Comparison of ENCODE assay signal across 9 cellular contexts in the genomic region with DNA sequence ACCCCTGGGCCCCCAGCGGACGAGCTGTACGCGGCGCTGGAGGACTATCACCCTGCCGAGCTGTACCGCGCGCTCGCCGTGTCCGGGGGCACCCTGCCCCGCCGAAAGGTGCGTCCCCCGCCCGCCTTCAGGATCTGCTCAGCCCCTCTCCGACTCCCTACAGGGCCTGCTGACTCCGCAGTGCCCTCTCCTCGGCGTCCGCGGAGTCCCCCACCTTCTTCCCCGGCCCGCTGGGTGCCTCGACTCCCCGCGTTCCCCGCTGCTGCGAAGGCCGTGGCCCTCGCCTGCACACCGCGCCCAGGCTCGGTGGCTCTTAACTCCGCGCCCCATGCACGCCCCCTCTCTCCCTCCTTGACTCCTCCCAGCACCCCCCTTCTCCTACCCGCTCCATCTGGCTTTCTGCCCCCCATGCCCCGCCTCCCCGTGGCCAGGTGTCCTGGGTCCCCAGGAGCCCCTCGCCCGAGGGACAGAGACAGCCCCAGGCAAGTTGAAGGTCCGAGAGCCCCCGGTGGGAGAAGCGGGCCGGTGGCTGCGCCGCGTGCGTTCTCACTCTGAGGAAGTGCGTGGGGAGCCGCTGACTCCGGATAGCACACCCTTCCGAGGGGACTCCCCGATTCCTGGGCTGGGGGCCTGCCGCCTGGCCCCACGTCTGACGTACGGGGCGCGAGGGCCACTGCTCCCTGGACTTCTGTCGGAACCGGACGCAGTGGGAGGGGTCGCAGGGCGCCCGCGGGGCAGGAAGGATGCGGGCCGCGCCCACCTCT. TPM values are rescaled to one million over a fixed set of nuclear protein-coding genes. Genes with fewer than 3 reads are reported as not detected.
DNase-seq lines count a peak whose midpoint lies in the region; ATAC-seq and TF ChIP-seq lines count a peak whose summit lies in the region.
"Had no signal": no experiment of that assay in that cellular context is flagged by ENCODE, and none has a peak within 500 bp of the region (broad histone marks: within the 10 kb centered on the region; RNA-seq: fewer than 3 reads in every experiment).

No MANE protein-coding gene starts in this region.

- H3K27me3 Mint-ChIP-seq in activated CD8-positive, alpha-beta T cell treated with anti-CD3 and anti-CD28 coated beads, Interleukin-2, amount 10 ng/mL, durations not matched to agents 7 days and 5 days (ENCODE audit: low read depth): peaks cover 14% of the 10 kb centered on the region
- H3K27me3 Mint-ChIP-seq in nephron progenitor cell (ENCODE audit: low read depth, poor library complexity): peaks cover 30% of the 10 kb centered on the region

- POLR2A ChIA-PET in HEK293 (lab: Yijun Ruan, JAX): interaction anchor here (0.5 to 1.1 kb wide), 3 partner anchors 18 to 400 kb away, joined by 4 read pairs; no protein-coding TSS in a partner anchor
- POLR2A ChIA-PET in activated CD8-positive, alpha-beta T cell treated with anti-CD3 and anti-CD28 coated beads, Interleukin-2, amount 10 ng/mL, durations not matched to agents 7 days and 5 days (lab: Charles Lee): interaction anchor here (0.7 to 1.7 kb wide), 4 partner anchors 13 to 136 kb away, joined by 3 to 5 read pairs (median 3); no protein-coding TSS in a partner anchor

- DNase-seq in activated CD8-positive, alpha-beta T cell treated with anti-CD3 and anti-CD28 coated beads, Interleukin-2, amount 10 ng/mL, durations not matched to agents 7 days and 5 days: peak; percentile 51
- DNase-seq in epithelial cell of proximal tubule (ENCODE audit: low read depth): no peak
- DNase-seq in nephron progenitor cell: no peak
- no peak for DNase-seq in pons (ENCODE audit: low spot score)

- peaks cover 8% of the 10 kb centered on the region for H3K36me3 Mint-ChIP-seq in activated CD8-positive, alpha-beta T cell treated with anti-CD3 and anti-CD28 coated beads, Interleukin-2, amount 10 ng/mL, durations not matched to agents 7 days and 5 days (ENCODE audit: low read depth)
- H3K36me3 Mint-ChIP-seq in nephron progenitor cell (ENCODE audit: low read depth): peaks cover 17% of the 10 kb centered on the region

- peak overlapping the region; percentile 87 for H3K4me3 Mint-ChIP-seq in activated CD8-positive, alpha-beta T cell treated with anti-CD3 and anti-CD28 coated beads, Interleukin-2, amount 10 ng/mL, durations not matched to agents 7 days and 5 days
- peak overlapping the region; percentile 85 for H3K4me3 Mint-ChIP-seq in nephron progenitor cell

- H3K36me3 ChIP-seq in HEK293 (ENCODE audit: control insufficient read depth in 2 of 2, insufficient read depth in 1 of 2, low read length in 2 of 2): peaks cover 0 to 18% of the 10 kb centered on the region in 2 experiments; a peak in 1 of 3 replicates
- no peaks in the 10 kb centered on the region for H3K36me3 ChIP-seq in urinary bladder (ENCODE audit: insufficient read depth)

- H3K4me1 Mint-ChIP-seq in activated CD8-positive, alpha-beta T cell treated with anti-CD3 and anti-CD28 coated beads, Interleukin-2, amount 10 ng/mL, durations not matched to agents 7 days and 5 days (ENCODE audit: low read depth): peaks cover 32% of the 10 kb centered on the region
- peaks cover 71% of the 10 kb centered on the region for H3K4me1 Mint-ChIP-seq in nephron progenitor cell

- TF ChIP-seq CTCF in HEK293 (tag by site-specific recombination; IDR thresholded peaks at IDR 0.05): no peak
- TF ChIP-seq CTCF in epithelial cell of proximal tubule (conservative IDR thresholded peaks at IDR 0.05; ENCODE audit: low read depth, low read length): no peak
- TF ChIP-seq CTCF in nephron progenitor cell (IDR thresholded peaks at IDR 0.05): no peak

- peak; percentile 40 for ATAC-seq in activated CD8-positive, alpha-beta T cell treated with anti-CD3 and anti-CD28 coated beads, Interleukin-2, amount 10 ng/mL, durations not matched to agents 7 days and 5 days
- ATAC-seq in GM19328 (IDR thresholded peaks at IDR 0.05; ENCODE audit: unreplicated experiment) (no peak), HG02610 (IDR thresholded peaks at IDR 0.05; ENCODE audit: unreplicated experiment) (no peak)

- H3K4me1 ChIP-seq in HEK293 (ENCODE audit: control insufficient read depth, insufficient read depth, low read length) (peaks cover 12% of the 10 kb centered on the region; the same call in 1 of the 2 replicates), urinary bladder (ENCODE audit: insufficient read depth) (no peaks in the 10 kb centered on the region)

- H3K4me3 ChIP-seq in HEK293 (ENCODE audit: low read depth, low read length) (peak overlapping the region; percentile 3; the same call in 1 of the 2 replicates), epithelial cell of proximal tubule (ENCODE audit: low read depth, low read length) (peak overlapping the region; percentile 55), urinary bladder (ENCODE audit: low read depth, low read length) (peak overlapping the region; percentile 67)

- CTCF ChIA-PET in HEK293 (lab: Yijun Ruan, JAX): interaction anchor here (1.1 to 9.6 kb wide), 4 partner anchors 9 to 19 kb away, joined by 5 to 291 read pairs (median 42); no protein-coding TSS in a partner anchor
- CTCF ChIA-PET in activated CD8-positive, alpha-beta T cell treated with anti-CD3 and anti-CD28 coated beads, Interleukin-2, amount 10 ng/mL, durations not matched to agents 7 days and 5 days (lab: Charles Lee): interaction anchor here (3.0 to 12.9 kb wide), 2 partner anchors 14 to 15 kb away, joined by 15 to 301 read pairs; no protein-coding TSS in a partner anchor

- H3K9me3 Mint-ChIP-seq in activated CD8-positive, alpha-beta T cell treated with anti-CD3 and anti-CD28 coated beads, Interleukin-2, amount 10 ng/mL, durations not matched to agents 7 days and 5 days (ENCODE audit: insufficient read depth): no peaks in the 10 kb centered on the region
- H3K9me3 Mint-ChIP-seq in nephron progenitor cell: no peaks in the 10 kb centered on the region

- H3K27ac Mint-ChIP-seq in activated CD8-positive, alpha-beta T cell treated with anti-CD3 and anti-CD28 coated beads, Interleukin-2, amount 10 ng/mL, durations not matched to agents 7 days and 5 days: peak overlapping the region; percentile 85
- H3K27ac Mint-ChIP-seq in nephron progenitor cell: no peak overlapping the region

- H3K27ac ChIP-seq in HEK293 (ENCODE audit: extremely low read depth, low read depth, low read length): no peak overlapping the region
- peak overlapping the region; percentile 82 for H3K27ac ChIP-seq in urinary bladder (ENCODE audit: low read depth)
- H3K27ac ChIP-seq: KMS-11 had no signal

- WGBS in urinary bladder: 7% methylated on average over 72 of the region's 72 CpGs

- no peaks in the 10 kb centered on the region for H3K9me3 ChIP-seq in HEK293 (ENCODE audit: control insufficient read depth, insufficient read depth, low read depth, low read length)

TF ChIP-seq in HEK293, 187 proteins besides CTCF, POLR2A, EP300 and RAD21 (continues in another document):
- no peak for TF ChIP-seq ZFP41 (tag by site-specific recombination; IDR thresholded peaks at IDR 0.05; ENCODE audit: borderline replicate concordance)
- TF ChIP-seq ZNF610 (tag by site-specific recombination; IDR thresholded peaks at IDR 0.05; ENCODE audit: borderline replicate concordance): no peak

RNA-seq across cellular contexts. Expression of gene TAMALIN, which starts 0.6 kb away (rescaled TPM):
- 10 to 100 TPM; 11.0 to 12.5 TPM for total RNA-seq in activated CD8-positive, alpha-beta T cell treated with anti-CD3 and anti-CD28 coated beads, Interleukin-2, amount 10 ng/mL, durations not matched to agents 7 days and 5 days
- total RNA-seq in epithelial cell of proximal tubule: 1.7 and 2.9 TPM in 2 replicates
- 13.0 TPM for total RNA-seq in urinary bladder
- polyA plus RNA-seq in urinary bladder: 51.8 TPM

RNA-seq across cellular contexts. Expression of gene NR4A1, which starts 43.9 kb away (rescaled TPM):
- 1 to 10 TPM; 4.3 to 5.6 TPM for total RNA-seq in activated CD8-positive, alpha-beta T cell treated with anti-CD3 and anti-CD28 coated beads, Interleukin-2, amount 10 ng/mL, durations not matched to agents 7 days and 5 days
- 2.2 and 4.3 TPM in 2 replicates for total RNA-seq in epithelial cell of proximal tubule
- 18.3 TPM for total RNA-seq in urinary bladder
- polyA plus RNA-seq in urinary bladder: 307 TPM

RNA-seq across cellular contexts. Expression of gene ACVR1B, which starts 55.8 kb away (rescaled TPM):
- 1 to 10 TPM; 7.8 to 8.8 TPM for total RNA-seq in activated CD8-positive, alpha-beta T cell treated with anti-CD3 and anti-CD28 coated beads, Interleukin-2, amount 10 ng/mL, durations not matched to agents 7 days and 5 days
- 14.0 and 23.4 TPM in 2 replicates for total RNA-seq in epithelial cell of proximal tubule
- 9.5 TPM for total RNA-seq in urinary bladder
- polyA plus RNA-seq in urinary bladder: 14.8 TPM

Comparison
In these comparisons a context has a peak if more than half of its experiments do, and no peak if none do; other contexts are left out.
1. H3K4me3 ChIP-seq: peak in every context shown above with its lines; median percentile 67 in urinary bladder; 55 in epithelial cell of proximal tubule; 3 in HEK293.